ENCODE assay signal across 12 cellular contexts in the genomic region with DNA sequence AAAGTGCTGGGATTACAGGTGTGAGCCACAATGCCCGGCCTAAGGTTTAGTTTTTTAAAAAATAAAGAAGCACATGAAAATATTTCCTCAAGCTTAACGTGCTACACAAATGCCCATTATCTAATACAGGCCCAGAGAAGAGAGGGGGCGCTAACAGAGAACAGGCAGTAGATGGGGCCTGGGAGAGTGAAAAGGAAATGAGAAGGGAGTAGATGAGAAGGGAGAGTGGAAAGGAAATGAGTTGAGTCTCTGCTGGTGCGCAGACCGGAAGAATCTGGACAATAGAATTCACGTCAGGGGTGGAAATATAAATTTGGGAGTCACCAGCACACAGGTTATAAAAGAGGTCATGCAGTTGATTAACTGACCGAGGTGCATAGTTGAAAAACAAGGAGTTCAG. TPM values are rescaled to one million over a fixed set of nuclear protein-coding genes. Genes with fewer than 3 reads are reported as not detected.
DNase-seq lines count a peak whose midpoint lies in the region; ATAC-seq and TF ChIP-seq lines count a peak whose summit lies in the region.
"Had no signal": no experiment of that assay in that cellular context is flagged by ENCODE, and none has a peak within 500 bp of the region (broad histone marks: within the 10 kb centered on the region; RNA-seq: fewer than 3 reads in every experiment).

No MANE protein-coding gene starts in this region.

- no peak for ATAC-seq in HG02981 (IDR thresholded peaks at IDR 0.05; ENCODE audit: unreplicated experiment)

- CTCF ChIA-PET in A673 (lab: Charles Lee) (interaction anchor here (1.6 kb wide), 1 partner anchor 11 kb away, joined by 9 read pairs; a partner anchor contains a TSS), HEK293T (lab: Yijun Ruan, JAX) (interaction anchor here (1.0 to 1.7 kb wide), 2 partner anchors 11 to 19 kb away, joined by 4 read pairs; a partner anchor contains a TSS)

- peaks cover 62% of the 10 kb centered on the region for H3K4me1 Mint-ChIP-seq in nephron

- H3K36me3 ChIP-seq in A673 (ENCODE audit: insufficient read depth, low read length, poor library complexity, severe bottlenecking), result peaks cover 5% of the 10 kb centered on the region

- H3K9me3 ChIP-seq in A673 (ENCODE audit: low read depth, low read length, poor library complexity, severe bottlenecking), result no peaks in the 10 kb centered on the region
- H3K9me3 ChIP-seq: SK-N-SH had no signal

- peaks cover 12% of the 10 kb centered on the region for H3K4me1 ChIP-seq in A673 (ENCODE audit: insufficient read depth, low read length, poor library complexity, severe bottlenecking)

- H3K9me3 Mint-ChIP-seq in nephron, result no peaks in the 10 kb centered on the region

- intact Hi-C loops in A673 (cut with micrococcal nuclease; ENCODE audit: unreplicated experiment), result no loop called here

- no peaks in the 10 kb centered on the region for H3K27me3 Mint-ChIP-seq in nephron (ENCODE audit: low read depth)

- H3K4me3 ChIP-seq in A673 (ENCODE audit: low read depth, low read length, poor library complexity, severe bottlenecking), result no peak overlapping the region
- H3K4me3 ChIP-seq in NB4 (ENCODE audit: low read depth, low read length), result no peak overlapping the region
- no peak overlapping the region for H3K4me3 ChIP-seq in coronary artery
- H3K4me3 ChIP-seq: dorsolateral prefrontal cortex had no signal

- no peak for TF ChIP-seq POLR2A in NB4 (IDR thresholded peaks at IDR 0.05; ENCODE audit: extremely low read depth, insufficient read length)

- TF ChIP-seq CTCF in A673 (conservative IDR thresholded peaks at IDR 0.05; ENCODE audit: low read depth, low read length) (peak; percentile 30; the same call in 1 of the 2 replicates), NB4 (IDR thresholded peaks at IDR 0.05; ENCODE audit: low read depth, low read length) (peak; percentile 23), nephron (IDR thresholded peaks at IDR 0.05; ENCODE audit: unreplicated experiment in 3 of 3) (no peak), coronary artery (IDR thresholded peaks at IDR 0.05) (no peak)

- no peak overlapping the region for H3K4me3 Mint-ChIP-seq in nephron

- H3K27ac ChIP-seq in A673 (ENCODE audit: low read depth, low read length, poor library complexity, severe bottlenecking) (no peak overlapping the region), coronary artery (peak overlapping the region in 1 of 2 donors; percentile 37)

- peak overlapping the region; percentile 59 to 66 (median 60) for H3K27ac Mint-ChIP-seq in nephron
- H3K27ac Mint-ChIP-seq: B cell had no signal

- DNase-seq in A673 (ENCODE audit: low spot score) (no peak), NB4 (ENCODE audit: low read depth) (no peak), dermis blood vessel endothelial cell (peak; percentile 91), coronary artery (ENCODE audit: low spot score) (no peak), HEK293T (ENCODE audit: extremely low spot score) (no peak), GM19240 (ENCODE audit: insufficient read length, low spot score) (no peak)
- DNase-seq: dorsolateral prefrontal cortex, KG1, SK-N-SH had no signal

- POLR2A ChIA-PET in A673 (lab: Charles Lee; ENCODE audit: low non-redundant PET) (no interaction called here), HEK293T (lab: Yijun Ruan, JAX) (interaction anchor here (0.7 to 2.3 kb wide), 4 partner anchors 9 to 53 kb away, joined by 3 to 9 read pairs (median 6); a partner anchor contains a TSS)

- no peaks in the 10 kb centered on the region for H3K27me3 ChIP-seq in A673 (replicated peaks; ENCODE audit: insufficient read depth, low read depth, low read length, poor library complexity)
- H3K27me3 ChIP-seq: dorsolateral prefrontal cortex had no signal

- peaks cover 10% of the 10 kb centered on the region for H3K36me3 Mint-ChIP-seq in nephron (ENCODE audit: low read depth)

- BruUV-seq in A673 (replicated peaks; lab: Mats Ljungman, UMichigan), result no TSS peak

TF ChIP-seq in HEK293T, 16 proteins besides CTCF, POLR2A, EP300 and RAD21:
- TF ChIP-seq FOXA1 (IDR thresholded peaks at IDR 0.05) (no peak), SUZ12 (IDR thresholded peaks at IDR 0.05) (no peak), NFRKB (IDR thresholded peaks at IDR 0.05) (no peak), FOXK2 (IDR thresholded peaks at IDR 0.05) (no peak), CTBP1 (IDR thresholded peaks at IDR 0.05; ENCODE audit: borderline replicate concordance) (no peak), FOXM1 (IDR thresholded peaks at IDR 0.05; ENCODE audit: borderline replicate concordance) (no peak), ZNF384 (IDR thresholded peaks at IDR 0.05) (no peak), HDGF (IDR thresholded peaks at IDR 0.05; ENCODE audit: borderline replicate concordance) (no peak), SP1 (IDR thresholded peaks at IDR 0.05) (no peak)
- TF ChIP-seq, protein P1, sequence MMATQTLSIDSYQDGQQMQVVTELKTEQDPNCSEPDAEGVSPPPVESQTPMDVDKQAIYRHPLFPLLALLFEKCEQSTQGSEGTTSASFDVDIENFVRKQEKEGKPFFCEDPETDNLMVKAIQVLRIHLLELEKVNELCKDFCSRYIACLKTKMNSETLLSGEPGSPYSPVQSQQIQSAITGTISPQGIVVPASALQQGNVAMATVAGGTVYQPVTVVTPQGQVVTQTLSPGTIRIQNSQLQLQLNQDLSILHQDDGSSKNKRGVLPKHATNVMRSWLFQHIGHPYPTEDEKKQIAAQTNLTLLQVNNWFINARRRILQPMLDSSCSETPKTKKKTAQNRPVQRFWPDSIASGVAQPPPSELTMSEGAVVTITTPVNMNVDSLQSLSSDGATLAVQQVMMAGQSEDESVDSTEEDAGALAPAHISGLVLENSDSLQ (IDR thresholded peaks at IDR 0.05), result no peak

RNA-seq across cellular contexts. Expression of a gene that starts 10.7 kb away (rescaled TPM):
- 110 and 127 TPM in 2 replicates for total RNA-seq in A673 (2021)
- total RNA-seq in dermis blood vessel endothelial cell, result 69.8 and 141 TPM in 2 replicates

RNA-seq across cellular contexts. Expression of a gene that starts 36.9 kb away (rescaled TPM):
- total RNA-seq in A673 (2021) (2,640 and 2,668 TPM in 2 replicates), dermis blood vessel endothelial cell (under 0.01 TPM in 2 replicates)

RNA-seq across cellular contexts. Expression of a gene that starts 38.2 kb away (rescaled TPM):
- 1,130 and 1,293 TPM in 2 replicates for total RNA-seq in A673 (2021)
- total RNA-seq in dermis blood vessel endothelial cell, result under 0.01 TPM in 2 replicates

RNA-seq across cellular contexts. Expression of a gene that starts 47.3 kb away (rescaled TPM):
- total RNA-seq in A673 (2021) (3.7 and 4.8 TPM in 2 replicates), dermis blood vessel endothelial cell (1.5 and 3.4 TPM in 2 replicates)

RNA-seq across cellular contexts. Expression of a gene that starts 53.9 kb away (rescaled TPM):
- 1,951 and 2,047 TPM in 2 replicates for total RNA-seq in A673 (2021)
- 2,752 and 4,252 TPM in 2 replicates for total RNA-seq in dermis blood vessel endothelial cell

Comparison
In these comparisons a context has a peak if more than half of its experiments do, and no peak if none do; other contexts are left out.
1. CTCF ChIP-seq: peak in A673 (single experiment) and NB4 (single experiment); none in nephron (0 of 3) and coronary artery (single experiment).
2. RNA of a gene that starts 36.9 kb away (total RNA-seq): 2,640 to 2,668 TPM in A673; under 0.01 TPM in dermis blood vessel endothelial cell; every median in the first group is over 1,000 times any median in the second.
3. RNA of a gene that starts 38.2 kb away (total RNA-seq): 1,130 to 1,293 TPM in A673; under 0.01 TPM in dermis blood vessel endothelial cell; every median in the first group is over 1,000 times any median in the second.